In genomic region chr7:47762207-47762606, GRCh38 we compare ENCODE assay signal across 23 cellular contexts.
"Had no signal": no experiment of that assay in that cellular context is flagged by ENCODE, and none has a peak within 500 bp of the region (broad histone marks: within the 10 kb centered on the region; RNA-seq: fewer than 3 reads in every experiment).

No MANE protein-coding gene starts in this region.

- H3K4me3 ChIP-seq: ascending aorta, coronary artery, lower lobe of right lung, sigmoid colon, upper lobe of right lung had no signal

- H3K27me3 ChIP-seq: ascending aorta, brain microvascular endothelial cell, neutrophil, sigmoid colon, upper lobe of right lung had no signal

- H3K36me3 ChIP-seq: ascending aorta, brain microvascular endothelial cell, lower lobe of right lung, neutrophil, sigmoid colon, upper lobe of right lung had no signal

- ATAC-seq: activated CD4-positive, alpha-beta T cell treated with anti-CD3 and anti-CD28 coated beads for 36 hours; activated CD8-positive, alpha-beta memory T cell treated with anti-CD3 and anti-CD28 coated beads, Interleukin-2, amount 10 ng/mL, durations not matched to agents 7 days and 5 days; activated CD8-positive, alpha-beta T cell treated with anti-CD3 and anti-CD28 coated beads, Interleukin-2, amount 10 ng/mL, durations not matched to agents 7 days and 5 days; stimulated activated effector memory CD8-positive, alpha-beta T cell treated with anti-CD3 and anti-CD28 coated beads, Interleukin-12 subunit alpha, Interleukin-12 subunit beta, amount 100 ng/mL, for 72 hours had no signal

- DNase-seq: activated CD4-positive, alpha-beta T cell treated with anti-CD3 and anti-CD28 coated beads for 36 hours; activated CD4-positive, CD25-positive, alpha-beta regulatory T cell; activated CD8-positive, alpha-beta memory T cell treated with anti-CD3 and anti-CD28 coated beads, Interleukin-2, amount 10 ng/mL, durations not matched to agents 7 days and 5 days; activated CD8-positive, alpha-beta T cell treated with anti-CD3 and anti-CD28 coated beads, Interleukin-2, amount 10 ng/mL, durations not matched to agents 7 days and 5 days; activated effector memory CD4-positive, alpha-beta T cell treated with Interleukin-2 at 50 U/mL for 16 hours; activated naive CD4-positive, alpha-beta T cell treated with Interleukin-2 at 50 U/mL for 16 hours; activated naive CD8-positive, alpha-beta T cell treated with anti-CD3 and anti-CD28 coated beads for 36 hours; activated T-cell treated with anti-CD3 and anti-CD28 coated beads for 4 hours; brain microvascular endothelial cell; foreskin fibroblast; hypothalamus; immature natural killer cell; lower lobe of right lung; naive B cell; nephron progenitor cell; sigmoid colon; small intestine; stimulated activated CD4-positive, alpha-beta T cell treated with anti-CD3 and anti-CD28 coated beads, Interleukin-4, amount 100 ng/mL, for 24 hours; upper lobe of right lung had no signal

- H3K9me3 ChIP-seq: ascending aorta, lower lobe of right lung, neutrophil, sigmoid colon, upper lobe of right lung had no signal

- H3K27ac ChIP-seq: ascending aorta, lower lobe of right lung, neutrophil, upper lobe of right lung had no signal
